Comparison of ENCODE assay signal across 32 cellular contexts in the genomic region with DNA sequence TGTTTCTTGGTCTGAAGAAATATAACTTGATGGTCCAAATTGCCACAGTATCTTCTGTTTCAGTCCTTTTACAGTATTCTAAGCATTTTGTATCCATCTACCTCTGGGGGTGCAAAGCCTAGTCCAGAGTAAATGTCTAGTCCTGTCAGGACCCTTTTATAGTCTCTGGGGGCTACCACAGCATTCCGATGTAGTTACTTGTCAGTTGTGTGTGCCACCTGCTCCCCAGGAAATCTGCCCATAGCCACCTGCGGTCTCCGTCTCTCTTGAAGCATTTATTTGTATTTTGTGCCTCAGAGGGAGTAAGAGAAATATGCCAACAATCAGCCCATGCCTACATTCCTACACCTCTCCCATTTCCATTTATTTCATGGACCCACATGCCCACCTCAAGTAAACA.
"Had no signal": no experiment of that assay in that cellular context is flagged by ENCODE, and none has a peak within 500 bp of the region (broad histone marks: within the 10 kb centered on the region; RNA-seq: fewer than 3 reads in every experiment).

No MANE protein-coding gene starts in this region.

- H3K27me3 ChIP-seq: adrenal gland, SJCRH30 had no signal

- DNase-seq: activated CD4-positive, alpha-beta T cell treated with anti-CD3 and anti-CD28 coated beads for 1 hour; activated CD4-positive, alpha-beta T cell treated with anti-CD3 and anti-CD28 coated beads, Interleukin-2, amount 10 ng/mL, durations not matched to agents 24 days and 14 days; activated CD4-positive, alpha-beta T cell treated with anti-CD3 and anti-CD28 coated beads, Interleukin-2, amount 50 U/mL, for 4 hours; activated CD4-positive, CD25-positive, alpha-beta regulatory T cell; activated CD8-positive, alpha-beta T cell treated with anti-CD3 and anti-CD28 coated beads for 36 hours; activated effector memory CD4-positive, alpha-beta T cell treated with anti-CD3 and anti-CD28 coated beads, Interleukin-2, amount 50 U/mL, for 16 hours; activated naive CD4-positive, alpha-beta T cell; activated naive CD4-positive, alpha-beta T cell treated with anti-CD3 and anti-CD28 coated beads, Interleukin-2, amount 50 U/mL, for 16 hours; activated T-cell treated with anti-CD3 and anti-CD28 coated beads, Interleukin-2, amount 50 U/mL, for 1 hour; activated T-cell treated with anti-CD3 and anti-CD28 coated beads, Interleukin-2, amount 50 U/mL, for 72 hours; adrenal gland; anterior cingulate cortex; caudate nucleus; NCI-H1105; NCI-H1417 treated with DMSO at 0.1 percent for 48 hours; NCI-H187 treated with DMSO at 0.1 percent for 48 hours; NCI-H2081; NCI-H2171 treated with DMSO at 0.1 percent for 48 hours; NCI-H2227 treated with DMSO at 0.1 percent for 48 hours; NCI-H446 treated with DMSO at 0.1 percent for 48 hours; NCI-H524; NCI-H69; NCI-H82; SHP77; SJCRH30; T-helper 2 cell; T-helper 9 cell; WERI-Rb-1 had no signal

- ATAC-seq: activated CD8-positive, alpha-beta T cell treated with anti-CD3 and anti-CD28 coated beads for 36 hours; activated T-cell treated with anti-CD3 and anti-CD28 coated beads, Interleukin-2, amount 50 U/mL, for 72 hours; activated T-helper 17 cell treated with anti-CD3 and anti-CD28 coated beads, Interleukin-2, amount 50 U/mL, for 72 hours; Panc1 had no signal

- H3K4me3 ChIP-seq: adrenal gland, SJCRH30, SK-N-MC had no signal

- H3K27ac ChIP-seq: adrenal gland, SJCRH30, SK-N-MC, WERI-Rb-1 had no signal

- H3K27ac Mint-ChIP-seq: activated CD4-positive, alpha-beta T cell treated with anti-CD3 and anti-CD28 coated beads, Interleukin-2, amount 10 ng/mL, durations not matched to agents 24 days and 14 days; activated CD8-positive, alpha-beta T cell treated with anti-CD3 and anti-CD28 coated beads for 36 hours; activated T-cell treated with anti-CD3 and anti-CD28 coated beads, Interleukin-2, amount 50 U/mL, for 72 hours; activated T-helper 17 cell treated with anti-CD3 and anti-CD28 coated beads, Interleukin-2, amount 50 U/mL, for 72 hours; brain had no signal

- H3K4me3 Mint-ChIP-seq: activated CD4-positive, alpha-beta T cell treated with anti-CD3 and anti-CD28 coated beads, Interleukin-2, amount 10 ng/mL, durations not matched to agents 24 days and 14 days; activated CD8-positive, alpha-beta T cell treated with anti-CD3 and anti-CD28 coated beads for 36 hours; activated T-cell treated with anti-CD3 and anti-CD28 coated beads, Interleukin-2, amount 50 U/mL, for 72 hours; activated T-helper 17 cell treated with anti-CD3 and anti-CD28 coated beads, Interleukin-2, amount 50 U/mL, for 72 hours; brain had no signal

- H3K36me3 ChIP-seq: adrenal gland had no signal

- H3K4me1 ChIP-seq: SJCRH30 had no signal

- H3K9me3 ChIP-seq: adrenal gland, SJCRH30 had no signal

- H3K9me3 Mint-ChIP-seq: activated CD4-positive, alpha-beta T cell treated with anti-CD3 and anti-CD28 coated beads, Interleukin-2, amount 10 ng/mL, durations not matched to agents 24 days and 14 days; activated T-cell treated with anti-CD3 and anti-CD28 coated beads, Interleukin-2, amount 50 U/mL, for 72 hours; activated T-helper 17 cell treated with anti-CD3 and anti-CD28 coated beads, Interleukin-2, amount 50 U/mL, for 72 hours had no signal

- H3K4me1 Mint-ChIP-seq: brain had no signal

- H3K27me3 Mint-ChIP-seq: activated CD4-positive, alpha-beta T cell treated with anti-CD3 and anti-CD28 coated beads, Interleukin-2, amount 10 ng/mL, durations not matched to agents 24 days and 14 days; activated CD8-positive, alpha-beta T cell treated with anti-CD3 and anti-CD28 coated beads for 36 hours; activated T-helper 17 cell treated with anti-CD3 and anti-CD28 coated beads, Interleukin-2, amount 50 U/mL, for 72 hours; brain had no signal
